Comparison of ENCODE assay signal across 8 cellular contexts in the genomic region with DNA sequence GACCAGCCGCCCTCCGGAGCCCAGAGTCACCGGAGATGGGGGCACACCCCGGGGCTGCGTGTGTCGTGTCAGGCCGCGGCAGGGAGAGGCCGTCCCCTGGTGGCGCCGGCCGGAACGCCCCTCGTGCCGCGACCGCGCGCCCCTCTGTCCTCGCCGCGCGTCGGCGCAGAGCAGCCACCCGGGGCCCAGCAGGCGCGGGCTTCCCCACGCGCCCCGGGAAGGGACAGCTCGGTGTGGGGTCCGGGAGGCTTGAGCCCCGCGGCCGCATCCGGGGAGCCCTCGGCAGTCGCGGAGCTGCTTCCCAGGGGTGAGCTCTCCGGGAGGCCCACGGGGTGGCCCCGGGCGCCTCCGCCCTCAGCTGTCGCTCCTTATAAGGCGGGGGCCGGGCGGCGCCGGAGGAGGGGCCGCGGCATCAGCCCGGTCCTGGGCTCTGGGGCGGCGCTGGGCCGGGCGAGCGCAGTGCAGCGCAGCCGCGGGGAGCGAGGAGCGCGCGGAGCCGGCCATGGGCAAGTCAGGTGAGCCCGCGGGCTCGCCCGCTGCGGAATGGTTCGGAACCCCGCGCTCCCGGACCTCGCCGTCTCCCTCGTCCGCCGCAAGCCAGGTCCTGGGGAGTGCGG. TPM values are rescaled to one million over a fixed set of nuclear protein-coding genes. Genes with fewer than 3 reads are reported as not detected.
DNase-seq lines count a peak whose midpoint lies in the region; ATAC-seq and TF ChIP-seq lines count a peak whose summit lies in the region.

Gene GLIPR2, plus strand, starts transcription at position 457 of the 617 bp plus-strand sequence. Its CDS starts 46 bp downstream, at position 503.

- H3K4me1 ChIP-seq in DND-41 (ENCODE audit: insufficient read depth, low read length): peaks cover 41% of the 10 kb centered on the region
- H3K4me1 ChIP-seq in HUES6 (ENCODE audit: control insufficient read depth, insufficient read depth, low read length): peaks cover 28% of the 10 kb centered on the region
- peaks cover 65% of the 10 kb centered on the region for H3K4me1 ChIP-seq in adipocyte (ENCODE audit: control insufficient read depth, insufficient read depth, low read length)
- peaks cover 29% of the 10 kb centered on the region for H3K4me1 ChIP-seq in upper lobe of right lung

- H3K9me3 Mint-ChIP-seq in progenitor cell of endocrine pancreas (ENCODE audit: low read depth): no peaks in the 10 kb centered on the region

- H3K9me3 ChIP-seq in DND-41 (ENCODE audit: insufficient read depth, low read length, severe bottlenecking) (no peaks in the 10 kb centered on the region), HUES6 (ENCODE audit: control insufficient read depth, insufficient read depth, low read depth, low read length) (no peaks in the 10 kb centered on the region), adipocyte (ENCODE audit: control insufficient read depth, low read length) (no peaks in the 10 kb centered on the region), upper lobe of right lung (no peaks in the 10 kb centered on the region)

- H3K4me1 Mint-ChIP-seq in progenitor cell of endocrine pancreas (ENCODE audit: low read depth): peaks cover 9% of the 10 kb centered on the region

- peak within 1 kb of the TSS; percentile 86 for H3K27ac Mint-ChIP-seq in progenitor cell of endocrine pancreas

- ATAC-seq in DND-41 (ENCODE audit: insufficient read depth, low read depth) (peak; percentile 88), GM21381 (IDR thresholded peaks at IDR 0.05; ENCODE audit: unreplicated experiment) (peak; percentile 88), left cardiac atrium (peak; percentile 97), upper lobe of right lung (peak; percentile 96)

- peak within 1 kb of the TSS; percentile 29 to 63; a peak in 3 of 4 replicates for H3K4me3 ChIP-seq in DND-41 (ENCODE audit: low read depth in 1 of 2, low read length in 2 of 2)
- H3K4me3 ChIP-seq in HUES6 (ENCODE audit: low read depth, low read length): peak within 1 kb of the TSS; percentile 73
- peak within 1 kb of the TSS; percentile 96 for H3K4me3 ChIP-seq in adipocyte (ENCODE audit: low read length)
- H3K4me3 ChIP-seq in upper lobe of right lung: peak within 1 kb of the TSS; percentile 83

- peak; percentile 32 for TF ChIP-seq CTCF in DND-41 (IDR thresholded peaks at IDR 0.05; ENCODE audit: borderline replicate concordance, extremely low read depth, low read length, poor library complexity, severe bottlenecking)
- TF ChIP-seq CTCF in progenitor cell of endocrine pancreas (IDR thresholded peaks at IDR 0.05; ENCODE audit: unreplicated experiment): peak; percentile 60
- peak; percentile 32 for TF ChIP-seq CTCF in upper lobe of right lung (IDR thresholded peaks at IDR 0.05)

- H3K27me3 Mint-ChIP-seq in progenitor cell of endocrine pancreas: peaks cover 63% of the 10 kb centered on the region

- H4K20me1 ChIP-seq in DND-41 (ENCODE audit: insufficient read depth, low read length): peaks cover 15% of the 10 kb centered on the region; the same call in 1 of the 2 replicates

- intact Hi-C loops in left cardiac atrium (cut with DNase I): no loop called here
- intact Hi-C loops in upper lobe of right lung (cut with DNase I): no loop called here

- peak within 1 kb of the TSS; percentile 92 for H3K4me2 ChIP-seq in DND-41 (ENCODE audit: insufficient read depth, low read length)

- peak within 1 kb of the TSS; percentile 89 for H3K4me3 Mint-ChIP-seq in progenitor cell of endocrine pancreas (ENCODE audit: low read depth)

- DNase-seq in DND-41: peak; percentile 70
- DNase-seq in T-helper 1 cell: peak; percentile 63 to 82 (median 68)
- peak; percentile 91 for DNase-seq in adipocyte (ENCODE audit: low read depth)
- DNase-seq in left cardiac atrium: peak; percentile 87
- peak; percentile 47 for DNase-seq in progenitor cell of endocrine pancreas (ENCODE audit: low spot score, unreplicated experiment)
- peak; percentile 92 for DNase-seq in upper lobe of right lung

- H3K9ac ChIP-seq in DND-41 (ENCODE audit: low read depth, low read length) (peak within 1 kb of the TSS; percentile 59), HUES6 (ENCODE audit: low read length) (peak within 1 kb of the TSS; percentile 69), adipocyte (ENCODE audit: low read length) (peak within 1 kb of the TSS; percentile 93)

- no peaks in the 10 kb centered on the region for H3K36me3 Mint-ChIP-seq in progenitor cell of endocrine pancreas (ENCODE audit: insufficient read depth)

- H3K36me3 ChIP-seq in DND-41 (ENCODE audit: insufficient read depth, low read length) (no peaks in the 10 kb centered on the region), HUES6 (ENCODE audit: control insufficient read depth, insufficient read depth, low read length) (no peaks in the 10 kb centered on the region), adipocyte (ENCODE audit: control insufficient read depth, insufficient read depth, low read length, severe bottlenecking) (peaks cover 2% of the 10 kb centered on the region), upper lobe of right lung (no peaks in the 10 kb centered on the region)

- H3K79me2 ChIP-seq in DND-41 (ENCODE audit: insufficient read depth, low read length): no peaks in the 10 kb centered on the region

- H3K27me3 ChIP-seq in DND-41 (ENCODE audit: insufficient read depth, low read length, poor library complexity) (peaks cover 32% of the 10 kb centered on the region), HUES6 (ENCODE audit: control insufficient read depth, insufficient read depth, low read length) (peaks cover 97% of the 10 kb centered on the region), adipocyte (replicated peaks; ENCODE audit: control insufficient read depth, insufficient read depth, low read length) (no peaks in the 10 kb centered on the region), upper lobe of right lung (no peaks in the 10 kb centered on the region)

- H3K27ac ChIP-seq in DND-41 (ENCODE audit: low read length) (no peak within 1 kb of the TSS), HUES6 (ENCODE audit: low read depth, low read length) (no peak within 1 kb of the TSS), upper lobe of right lung (peak within 1 kb of the TSS; percentile 79)

- peak within 1 kb of the TSS; percentile 60 for H2AFZ ChIP-seq in DND-41 (ENCODE audit: low read depth, low read length)

RNA-seq across cellular contexts. Expression of gene GLIPR2, which starts in this region (rescaled TPM):
- 10 to 100 TPM; 14.7 to 19.7 TPM for total RNA-seq in left cardiac atrium
- total RNA-seq in progenitor cell of endocrine pancreas: 7.3 TPM in 2 replicates
- total RNA-seq in upper lobe of right lung: 64.9 TPM

Comparison
In these comparisons a context has a peak if more than half of its experiments do, and no peak if none do; other contexts are left out.
1. H3K4me3 ChIP-seq: peak in every context shown above with its lines; median percentile 96 in adipocyte; 83 in upper lobe of right lung; 73 in HUES6; 46 in DND-41.